ENCODE assay signal across 16 cellular contexts in the genomic region with DNA sequence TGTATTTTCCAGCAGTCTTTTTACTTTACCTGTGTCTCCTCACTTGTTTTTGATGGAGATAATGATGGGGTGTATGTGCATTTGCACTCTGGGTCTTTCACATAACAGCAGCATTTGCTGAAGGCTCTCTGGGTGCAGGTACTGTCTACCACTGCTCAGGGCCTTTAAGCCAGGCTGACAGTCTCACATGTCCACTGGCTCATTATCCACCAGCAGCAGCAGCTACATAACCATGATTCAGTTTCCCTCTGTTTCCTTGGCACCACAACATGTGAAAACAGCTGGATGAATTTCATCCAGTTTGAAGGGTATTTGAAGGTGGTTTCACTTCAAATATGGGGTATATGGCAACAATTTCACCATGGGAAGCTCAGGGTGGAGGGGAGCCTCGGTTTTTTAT. TPM values are rescaled to one million over a fixed set of nuclear protein-coding genes. Genes with fewer than 3 reads are reported as not detected.
A peak's percentile ranks its signal among the peaks of the same experiment; 100 is the strongest.
DNase-seq lines count a peak whose midpoint lies in the region; ATAC-seq and TF ChIP-seq lines count a peak whose summit lies in the region.
"Had no signal": no experiment of that assay in that cellular context is flagged by ENCODE, and none has a peak within 500 bp of the region (broad histone marks: within the 10 kb centered on the region; RNA-seq: fewer than 3 reads in every experiment).

No MANE protein-coding gene starts in this region.

- H3K4me2 ChIP-seq in H9 (ENCODE audit: insufficient read depth, insufficient read length, low read length): no peak overlapping the region

- H2AFZ ChIP-seq in H9 (ENCODE audit: low read length): no peak overlapping the region

- no peak overlapping the region for H3K4ac ChIP-seq in H9 (ENCODE audit: low read depth, low read length)

- peak; percentile 47 for ATAC-seq in sciatic nerve
- ATAC-seq: activated CD4-positive, alpha-beta T cell treated with anti-CD3 and anti-CD28 coated beads for 36 hours; activated T-cell treated with anti-CD3 and anti-CD28 coated beads, Interleukin-2, amount 50 U/mL, for 72 hours; effector memory CD8-positive, alpha-beta T cell; T-cell had no signal

- H3K23ac ChIP-seq in H9 (ENCODE audit: insufficient read length, low read depth, low read length): no peak overlapping the region

- H3K9ac ChIP-seq in H9 (ENCODE audit: extremely low read depth, insufficient read length, low read length): no peak overlapping the region

- H3K79me1 ChIP-seq in H9 (ENCODE audit: insufficient read depth, low read depth, low read length, poor library complexity, severe bottlenecking): no peaks in the 10 kb centered on the region

- no peak overlapping the region for H3T11ph ChIP-seq in H9 (ENCODE audit: low read length)

- H3K23me2 ChIP-seq in H9 (ENCODE audit: insufficient read length, low read depth, low read length, poor library complexity, severe bottlenecking): no peaks in the 10 kb centered on the region

- peak overlapping the region; percentile 2 for H2BK12ac ChIP-seq in H9 (ENCODE audit: insufficient read length, low read depth, low read length)

- H2BK20ac ChIP-seq in H9 (ENCODE audit: low read depth, low read length, poor library complexity, severe bottlenecking): peak overlapping the region; percentile 94

- H3K4me1 ChIP-seq in H9 (ENCODE audit: insufficient read depth, low read length): no peaks in the 10 kb centered on the region; the same call in 1 of the 2 replicates
- peaks cover 30% of the 10 kb centered on the region for H3K4me1 ChIP-seq in SJSA1 (replicated peaks)

- no peak overlapping the region for H4K8ac ChIP-seq in H9 (replicated peaks; ENCODE audit: insufficient read length, low read depth, low read length)

- H2BK120ac ChIP-seq in H9 (ENCODE audit: low read depth, low read length, poor library complexity, severe bottlenecking): no peak overlapping the region

- intact Hi-C loops in sciatic nerve (cut with DNase I): no loop called here

- peak overlapping the region; percentile 20; the same call in 1 of the 2 replicates for H3K14ac ChIP-seq in H9 (ENCODE audit: insufficient read depth, low read length)

- no peak overlapping the region for H4K5ac ChIP-seq in H9 (ENCODE audit: insufficient read length, low read depth, low read length)

- peaks cover 2% of the 10 kb centered on the region; the same call in 1 of the 2 replicates for H3K27me3 Mint-ChIP-seq in H9 (ENCODE audit: low read depth)

- H3K9me3 ChIP-seq in H9 (ENCODE audit: control insufficient read depth, low read depth, low read length): no peaks in the 10 kb centered on the region
- H3K9me3 ChIP-seq in SJSA1 (replicated peaks): 0 out of 2 replicates have a peak, but pooled peaks cover 2% of the 10 kb centered on the region
- H3K9me3 ChIP-seq: Caco-2 had no signal

- H3K4me1 Mint-ChIP-seq in H9: peaks cover 38 to 39% of the 10 kb centered on the region in 2 experiments
- H3K4me1 Mint-ChIP-seq: activated CD4-positive, alpha-beta T cell treated with anti-CD3 and anti-CD28 coated beads for 36 hours; T-cell had no signal

- H4K91ac ChIP-seq in H9 (ENCODE audit: insufficient read length, low read depth, low read length): no peak overlapping the region

- no peak for TF ChIP-seq CTCF in H9 (conservative IDR thresholded peaks at IDR 0.05)

- peak overlapping the region; percentile 62 for H3K18ac ChIP-seq in H9 (ENCODE audit: insufficient read length, low read depth, low read length)

- no peak overlapping the region for H2AK5ac ChIP-seq in H9 (ENCODE audit: insufficient read length, low read length)

- H3K27me3 ChIP-seq in H9 (ENCODE audit: insufficient read depth, low read length) (no peaks in the 10 kb centered on the region), SJSA1 (replicated peaks) (no peaks in the 10 kb centered on the region)
- H3K27me3 ChIP-seq: heart left ventricle had no signal

- peaks cover 24 to 29% of the 10 kb centered on the region in 2 experiments for H3K9me3 Mint-ChIP-seq in H9
- H3K9me3 Mint-ChIP-seq: effector memory CD8-positive, alpha-beta T cell had no signal

- H3K79me2 ChIP-seq in H9 (ENCODE audit: insufficient read depth, low read length): no peaks in the 10 kb centered on the region

- H3K56ac ChIP-seq in H9 (ENCODE audit: insufficient read length, low read depth, low read length): no peak overlapping the region

- H3K27ac ChIP-seq in H9 (ENCODE audit: insufficient read length, low read depth, low read length): no peak overlapping the region
- H3K27ac ChIP-seq in SJSA1: peak overlapping the region; percentile 62; the same call in 1 of the 2 replicates
- H3K27ac ChIP-seq: heart left ventricle had no signal

- H3K36me3 Mint-ChIP-seq in H9 (ENCODE audit: insufficient read depth in 1 of 3, low read depth in 3 of 3): peaks cover 9 to 31% (median 13%) of the 10 kb centered on the region in 3 experiments
- H3K36me3 Mint-ChIP-seq: T-cell had no signal

- WGBS in H9 (ENCODE audit: extremely low coverage, insufficient read length, low lambda C conversion rate): no CpG with 5 or more reads among the region's 1 CpG

- no peak overlapping the region for H3K4me3 Mint-ChIP-seq in H9
- H3K4me3 Mint-ChIP-seq: activated CD4-positive, alpha-beta T cell treated with anti-CD3 and anti-CD28 coated beads for 36 hours; activated T-cell treated with anti-CD3 and anti-CD28 coated beads, Interleukin-2, amount 50 U/mL, for 72 hours; effector memory CD8-positive, alpha-beta T cell; T-cell had no signal

- no peaks in the 10 kb centered on the region for H3K36me3 ChIP-seq in SJSA1
- H3K36me3 ChIP-seq: heart left ventricle had no signal

- no peak overlapping the region for H2BK5ac ChIP-seq in H9 (ENCODE audit: insufficient read length, low read length)

- no peak overlapping the region for H3K4me3 ChIP-seq in SJSA1
- H3K4me3 ChIP-seq: skin epidermis had no signal

- H4K20me1 ChIP-seq in H9 (ENCODE audit: control insufficient read depth, insufficient read depth, insufficient read length): no peaks in the 10 kb centered on the region

- H2BK15ac ChIP-seq in H9 (ENCODE audit: low read depth, low read length): no peak overlapping the region

- H3K27ac Mint-ChIP-seq in H9: peak overlapping the region in 2 of 3 experiments; percentile 37 to 95; a peak in 2 of 7 replicates
- H3K27ac Mint-ChIP-seq: activated CD4-positive, alpha-beta T cell treated with anti-CD3 and anti-CD28 coated beads for 36 hours; activated T-cell treated with anti-CD3 and anti-CD28 coated beads, Interleukin-2, amount 50 U/mL, for 72 hours; effector memory CD8-positive, alpha-beta T cell; T-cell had no signal

- DNase-seq in H9 (no peak), SJSA1 (ENCODE audit: low read depth in 1 of 2, low spot score in 2 of 2) (peak in 1 of 2 experiments; percentile 21), fibroblast of peridontal ligament (ENCODE audit: extremely low read depth) (peak; percentile 19), sciatic nerve (ENCODE audit: low spot score) (no peak), anterior cingulate cortex (lab: John Stamatoyannopoulos, UW) (no peak), epidermal melanocyte (ENCODE audit: insufficient read length, low spot score) (no peak), 8988T (no peak), AML-193 (lab: John Stamatoyannopoulos, UW) (no peak)
- DNase-seq: activated CD4-positive, alpha-beta T cell treated with anti-CD3 and anti-CD28 coated beads for 36 hours; activated T-cell treated with anti-CD3 and anti-CD28 coated beads, Interleukin-2, amount 50 U/mL, for 72 hours; Caco-2; effector memory CD8-positive, alpha-beta T cell; heart left ventricle; NCI-H1048; T-cell had no signal

RNA-seq across cellular contexts. Expression of a gene that starts 41.2 kb away (rescaled TPM):
- 75.9 and 76.4 TPM in 2 replicates for total RNA-seq in H9 (2021)
- total RNA-seq in SJSA1 (2014; rRNA removed; shearing (Covaris generic)): 14.8 and 19.7 TPM in 2 replicates
- 16.7 TPM for total RNA-seq in sciatic nerve
